In genomic region chr19:2807379-2808128, GRCh38 we compare ENCODE assay signal across 23 cellular contexts. TPM values are rescaled to one million over a fixed set of nuclear protein-coding genes. Genes with fewer than 3 reads are reported as not detected.
DNase-seq lines count a peak whose midpoint lies in the region; ATAC-seq, FAIRE-seq and TF ChIP-seq lines count a peak whose summit lies in the region.
"Had no signal": no experiment of that assay in that cellular context is flagged by ENCODE, and none has a peak within 500 bp of the region (broad histone marks: within the 10 kb centered on the region; RNA-seq: fewer than 3 reads in every experiment).

No MANE protein-coding gene starts in this region.

- 95 to 97% (median 96%) methylated on average over 39 to 56 of the region's 56 CpGs for WGBS in heart left ventricle, 4 donors
- 97% methylated on average over 46 of the region's 56 CpGs for whole genome bisulfite sequencing in K562 (ENCODE audit: insufficient coverage, low coverage, missing lambda C conversion rate)

- peak in 3 of 5 donors; percentile 6 to 56 (median 20) for DNase-seq in heart left ventricle
- no peak for DNase-seq in left cardiac atrium
- peak; percentile 24 for DNase-seq in GM12891 (ENCODE audit: insufficient read length, low spot score)
- DNase-seq in K562 (ENCODE audit: extremely low read depth in 1 of 4, low spot score in 3 of 4) = no peak
- DNase-seq in osteoblast (ENCODE audit: insufficient read length, low spot score, missing footprints) = peak; percentile 89
- no peak for DNase-seq in SHP77 (lab: John Stamatoyannopoulos, UW)
- DNase-seq: CD4-positive, alpha-beta memory T cell; DMS153; HFFc6; KBM-7; NCI-H1105; NCI-H2081; NCI-H2171; NCI-H524 treated with DMSO at 0.1 percent for 48 hours; NCI-H82 had no signal

- H3K9me3 ChIP-seq in heart left ventricle = no peaks in the 10 kb centered on the region
- no peaks in the 10 kb centered on the region for H3K9me3 ChIP-seq in K562 (replicated peaks; ENCODE audit: control insufficient read depth, insufficient read depth, low read depth, low read length)
- no peaks in the 10 kb centered on the region for H3K9me3 ChIP-seq in osteoblast (ENCODE audit: low read depth, low read length)
- H3K9me3 ChIP-seq: Peyer's patch had no signal

- H3K4me1 ChIP-seq in heart left ventricle (peaks cover 0 to under 1% (median 0%) of the 10 kb centered on the region in 12 donors), K562 (replicated peaks in 1 of 2; ENCODE audit: control insufficient read depth in 2 of 2, insufficient read depth in 2 of 2, low read length in 2 of 2) (peaks cover 0 to 15% of the 10 kb centered on the region in 2 experiments; a peak in 2 of 5 replicates), osteoblast (ENCODE audit: insufficient read depth, low read length) (no peaks in the 10 kb centered on the region)

- H3K9ac ChIP-seq in K562 (ENCODE audit: insufficient read depth in 1 of 2, low read depth in 2 of 2, low read length in 2 of 2) = no peak overlapping the region

- TF ChIP-seq CTCF in heart left ventricle (IDR thresholded peaks at IDR 0.05) = no peak
- no peak for TF ChIP-seq CTCF in K562 (IDR thresholded peaks at IDR 0.05 in 2 of 3, conservative IDR thresholded peaks at IDR 0.05 in 1 of 3; ENCODE audit: insufficient read depth in 2 of 3, low read depth in 1 of 3, low read length in 3 of 3)
- TF ChIP-seq CTCF in osteoblast (IDR thresholded peaks at IDR 0.05; ENCODE audit: extremely low read depth, low read depth, low read length) = no peak

- CTCF ChIA-PET in K562 (lab: Yijun Ruan, JAX; ENCODE audit: low intra/inter-chr PET ratio) = no interaction called here

- no peaks in the 10 kb centered on the region for H3K27me3 ChIP-seq in heart left ventricle
- no peaks in the 10 kb centered on the region for H3K27me3 ChIP-seq in K562 (ENCODE audit: control insufficient read depth in 2 of 2, insufficient read depth in 2 of 2, low read length in 2 of 2)
- no peaks in the 10 kb centered on the region for H3K27me3 ChIP-seq in osteoblast (ENCODE audit: insufficient read depth, low read length)
- H3K27me3 ChIP-seq: Peyer's patch had no signal

- TF ChIP-seq RAD21 in K562 (CRISPR knock-in tag; conservative IDR thresholded peaks at IDR 0.05 in 1 of 2, IDR thresholded peaks at IDR 0.05 in 1 of 2) = no peak

- H4K20me1 ChIP-seq in K562 (replicated peaks; ENCODE audit: control insufficient read depth, insufficient read depth, low read length) (no peaks in the 10 kb centered on the region), osteoblast (ENCODE audit: insufficient read depth, low read length) (no peaks in the 10 kb centered on the region)

- TF ChIP-seq POLR2A in heart left ventricle (IDR thresholded peaks at IDR 0.05) (no peak), GM12891 (IDR thresholded peaks at IDR 0.05; ENCODE audit: low read depth, low read length) (no peak), K562 (conservative IDR thresholded peaks at IDR 0.05) (no peak)

- POLR2A ChIA-PET in K562 (lab: Yijun Ruan, JAX) = no interaction called here

- H3K79me2 ChIP-seq in K562 (ENCODE audit: control insufficient read depth, insufficient read depth, low read length) (no peaks in the 10 kb centered on the region), osteoblast (ENCODE audit: insufficient read depth, low read length) (no peaks in the 10 kb centered on the region)

- no peak overlapping the region for H3K4me3 ChIP-seq in heart left ventricle
- H3K4me3 ChIP-seq in K562 = no peak overlapping the region
- H3K4me3 ChIP-seq in osteoblast (ENCODE audit: insufficient read depth, low read length) = no peak overlapping the region
- H3K4me3 ChIP-seq: Peyer's patch had no signal

- H3K4me2 ChIP-seq in K562 (ENCODE audit: insufficient read depth, low read length) (no peak overlapping the region), osteoblast (ENCODE audit: insufficient read depth, low read length) (no peak overlapping the region)

- in situ Hi-C loops in K562 (cut with MboI) = no loop called here

- FAIRE-seq in GM12891 (lab: Jason Lieb, UNC) (no peak), K562 (lab: Jason Lieb, UNC) (no peak)
- FAIRE-seq: A204.1, G401.6, GM19239, H54 had no signal

- H2AFZ ChIP-seq in K562 (ENCODE audit: low read depth, low read length) (no peak overlapping the region), osteoblast (ENCODE audit: low read length) (no peak overlapping the region)

- TSS peak; percentile 34 for BruUV-seq in K562 (replicated peaks; lab: Mats Ljungman, UMichigan)

- ATAC-seq in heart left ventricle (no peak), left cardiac atrium (no peak), K562 (no peak), HG02571 (IDR thresholded peaks at IDR 0.05; ENCODE audit: unreplicated experiment) (no peak), GM21367 (IDR thresholded peaks at IDR 0.05; ENCODE audit: unreplicated experiment) (no peak)

- no peak overlapping the region for H3K27ac ChIP-seq in heart left ventricle
- H3K27ac ChIP-seq in K562 (ENCODE audit: extremely low read depth, low read depth, low read length) = no peak overlapping the region
- H3K27ac ChIP-seq in osteoblast (ENCODE audit: low read depth, low read length) = no peak overlapping the region
- H3K27ac ChIP-seq: Peyer's patch had no signal

- H3K36me3 ChIP-seq in heart left ventricle (peaks cover 0 to 67% (median 38%) of the 10 kb centered on the region in 9 donors), K562 (ENCODE audit: control insufficient read depth, insufficient read depth, low read length) (peaks cover 94% of the 10 kb centered on the region; the same call in 2 of the 3 replicates), osteoblast (ENCODE audit: insufficient read depth, low read length) (peaks cover 34% of the 10 kb centered on the region)

- H3K9me1 ChIP-seq in K562 (ENCODE audit: control insufficient read depth, insufficient read depth, low read length) = no peaks in the 10 kb centered on the region

- intact Hi-C loops in heart left ventricle (cut with DNase I) (no loop called here), left cardiac atrium (cut with DNase I) (no loop called here), K562 (cut with micrococcal nuclease) (no loop called here)

- no peak for TF ChIP-seq EP300 in K562 (IDR thresholded peaks at IDR 0.05; ENCODE audit: low read length)

RNA-seq across cellular contexts. Expression of gene ZNF554, which starts 12.1 kb away (rescaled TPM):
- total RNA-seq in heart left ventricle (1 to 10 TPM; 2.7 to 6.1 (median 4.6) TPM), left cardiac atrium (1 to 10 TPM; 4.1 to 4.8 TPM), K562 (2014; rRNA removed) (1.2 and 1.5 TPM in 2 replicates), K562 (2014; rRNA removed; fragmentation: Illumina TruSeq; extraction: Trizol) (1.0 and 1.4 TPM in 2 replicates), K562 (2015; rRNA removed; fragmentation: Illumina TruSeq; extraction: Trizol) (1.1 and 1.3 TPM in 2 replicates), K562 (2021) (1.3 and 1.8 TPM in 2 replicates), osteoblast (5.6 and 5.8 TPM in 2 replicates)
- polyA plus RNA-seq in heart left ventricle (1 to 10 TPM; 1.4 to 4.3 TPM), K562 (2011; rRNA removed) (1.3 and 1.5 TPM in 2 replicates), K562 (2014; fragmentation: Illumina TruSeq; extraction: Trizol) (0.89 and 1.0 TPM in 2 replicates), K562 (2014; fragmentation: Nextera tagmentation; extraction: Ambion mirVana) (under 1 TPM; 0.07 to 0.31 TPM), K562 (2014; rRNA removed) (1.1 and 1.4 TPM in 2 replicates)
- 0.85 TPM for polyA plus RNA-seq in GM12891 (2012; ENCODE audit: low read depth, missing spikeins)
- 3.7 and 5.4 TPM in 2 replicates for total RNA-seq in K562 (2011; cell fraction: chromatin; rRNA removed; ENCODE audit: low replicate concordance)
- 2.8 and 2.9 TPM in 2 replicates for total RNA-seq in K562 (2011; cell fraction: nucleolus; rRNA removed)
- total RNA-seq in K562 (2011; cell fraction: nucleoplasm; rRNA removed) = 3.2 and 4.7 TPM in 2 replicates
- 0.78 and 1.0 TPM in 2 replicates for polyA plus RNA-seq in K562 (2011; cell fraction: cytosol; rRNA removed)
- 1.5 and 2.0 TPM in 2 replicates for polyA plus RNA-seq in K562 (2011; cell fraction: nucleus; rRNA removed)
- 0.64 and 1.4 TPM in 2 replicates for polyA plus RNA-seq in K562 (2012)
- 2.5 and 3.2 TPM in 2 replicates for polyA minus RNA-seq in K562 (2011; rRNA and poly(A)+ RNA removed)
- 0.64 and 1.5 TPM in 2 replicates for polyA minus RNA-seq in K562 (2011; cell fraction: cytosol; rRNA and poly(A)+ RNA removed)
- polyA minus RNA-seq in K562 (2011; cell fraction: nucleus; rRNA and poly(A)+ RNA removed) = 0.81 and 1.3 TPM in 2 replicates

RNA-seq across cellular contexts. Expression of gene THOP1, which starts 22.3 kb away (rescaled TPM):
- total RNA-seq in heart left ventricle = 10 to 100 TPM; 36.8 to 78.7 (median 43.9) TPM
- 100 to 1,000 TPM in 1 of 2 donors, 10 to 100 TPM in 1; 75.5 to 114 TPM for polyA plus RNA-seq in heart left ventricle
- total RNA-seq in left cardiac atrium = 10 to 100 TPM; 48.4 to 74.5 TPM
- polyA plus RNA-seq in GM12891 (2012; ENCODE audit: low read depth, missing spikeins) = 146 TPM
- 161 and 433 TPM in 2 replicates for total RNA-seq in K562 (2011; cell fraction: chromatin; rRNA removed; ENCODE audit: low replicate concordance)
- 163 and 178 TPM in 2 replicates for total RNA-seq in K562 (2011; cell fraction: nucleolus; rRNA removed)
- total RNA-seq in K562 (2011; cell fraction: nucleoplasm; rRNA removed) = 128 and 148 TPM in 2 replicates
- 255 and 325 TPM in 2 replicates for total RNA-seq in K562 (2014; rRNA removed)
- total RNA-seq in K562 (2014; rRNA removed; fragmentation: Illumina TruSeq; extraction: Trizol) = 43.6 and 58.2 TPM in 2 replicates
- total RNA-seq in K562 (2015; rRNA removed; fragmentation: Illumina TruSeq; extraction: Trizol) = 97.6 and 106 TPM in 2 replicates
- 193 and 203 TPM in 2 replicates for total RNA-seq in K562 (2021)
- polyA plus RNA-seq in K562 (2011; rRNA removed) = 96.1 and 122 TPM in 2 replicates
- 93.4 and 185 TPM in 2 replicates for polyA plus RNA-seq in K562 (2011; cell fraction: cytosol; rRNA removed)
- polyA plus RNA-seq in K562 (2011; cell fraction: nucleus; rRNA removed) = 299 and 377 TPM in 2 replicates
- polyA plus RNA-seq in K562 (2012) = 128 and 152 TPM in 2 replicates
- polyA plus RNA-seq in K562 (2014; fragmentation: Illumina TruSeq; extraction: Trizol) = 77.3 and 106 TPM in 2 replicates
- 1 to 10 TPM; 1.3 to 2.0 TPM for polyA plus RNA-seq in K562 (2014; fragmentation: Nextera tagmentation; extraction: Ambion mirVana)
- 174 and 181 TPM in 2 replicates for polyA plus RNA-seq in K562 (2014; rRNA removed)
- polyA minus RNA-seq in K562 (2011; rRNA and poly(A)+ RNA removed) = 65.6 and 91.6 TPM in 2 replicates
- polyA minus RNA-seq in K562 (2011; cell fraction: cytosol; rRNA and poly(A)+ RNA removed) = 90.0 and 90.6 TPM in 2 replicates
- polyA minus RNA-seq in K562 (2011; cell fraction: nucleus; rRNA and poly(A)+ RNA removed) = 35.1 and 68.2 TPM in 2 replicates
- total RNA-seq in osteoblast = 45.6 and 49.5 TPM in 2 replicates

RNA-seq across cellular contexts. Expression of gene SGTA, which starts 24.5 kb away (rescaled TPM):
- 10 to 100 TPM; 47.4 to 76.8 (median 62.4) TPM for total RNA-seq in heart left ventricle
- 100 to 1,000 TPM in 1 of 2 donors, 10 to 100 TPM in 1; 79.9 to 125 TPM for polyA plus RNA-seq in heart left ventricle
- 10 to 100 TPM; 52.5 to 88.1 TPM for total RNA-seq in left cardiac atrium
- 46.3 TPM for polyA plus RNA-seq in GM12891 (2012; ENCODE audit: low read depth, missing spikeins)
- total RNA-seq in K562 (2011; cell fraction: chromatin; rRNA removed; ENCODE audit: low replicate concordance) = 53.5 and 114 TPM in 2 replicates
- total RNA-seq in K562 (2011; cell fraction: nucleolus; rRNA removed) = 73.2 and 78.7 TPM in 2 replicates
- total RNA-seq in K562 (2011; cell fraction: nucleoplasm; rRNA removed) = 57.0 and 59.8 TPM in 2 replicates
- 73.2 and 106 TPM in 2 replicates for total RNA-seq in K562 (2014; rRNA removed)
- 16.2 and 18.1 TPM in 2 replicates for total RNA-seq in K562 (2014; rRNA removed; fragmentation: Illumina TruSeq; extraction: Trizol)
- 49.9 and 50.8 TPM in 2 replicates for total RNA-seq in K562 (2015; rRNA removed; fragmentation: Illumina TruSeq; extraction: Trizol)
- total RNA-seq in K562 (2021) = 106 and 110 TPM in 2 replicates
- polyA plus RNA-seq in K562 (2011; rRNA removed) = 44.5 and 67.3 TPM in 2 replicates
- 73.0 and 146 TPM in 2 replicates for polyA plus RNA-seq in K562 (2011; cell fraction: cytosol; rRNA removed)
- 65.8 and 104 TPM in 2 replicates for polyA plus RNA-seq in K562 (2011; cell fraction: nucleus; rRNA removed)
- 77.3 and 87.1 TPM in 2 replicates for polyA plus RNA-seq in K562 (2012)
- 72.3 and 101 TPM in 2 replicates for polyA plus RNA-seq in K562 (2014; fragmentation: Illumina TruSeq; extraction: Trizol)
- polyA plus RNA-seq in K562 (2014; fragmentation: Nextera tagmentation; extraction: Ambion mirVana) = 1 to 10 TPM; 1.4 to 4.8 TPM
- 87.3 and 89.9 TPM in 2 replicates for polyA plus RNA-seq in K562 (2014; rRNA removed)
- 10.3 and 19.1 TPM in 2 replicates for polyA minus RNA-seq in K562 (2011; rRNA and poly(A)+ RNA removed)
- 38.4 and 40.7 TPM in 2 replicates for polyA minus RNA-seq in K562 (2011; cell fraction: cytosol; rRNA and poly(A)+ RNA removed)
- polyA minus RNA-seq in K562 (2011; cell fraction: nucleus; rRNA and poly(A)+ RNA removed) = 17.5 and 20.0 TPM in 2 replicates
- total RNA-seq in osteoblast = 35.9 and 38.7 TPM in 2 replicates

RNA-seq across cellular contexts. Expression of gene ZNF555, which starts 33.7 kb away (rescaled TPM):
- total RNA-seq in heart left ventricle (10 to 100 TPM in 1 of 9 donors, 1 to 10 TPM in 8; 5.9 to 11.5 (median 8.2) TPM), left cardiac atrium (10 to 100 TPM in 1 of 2 donors, 1 to 10 TPM in 1; 6.7 to 10.7 TPM), K562 (2014; rRNA removed) (2.0 TPM in 2 replicates), K562 (2014; rRNA removed; fragmentation: Illumina TruSeq; extraction: Trizol) (6.0 and 6.8 TPM in 2 replicates), K562 (2015; rRNA removed; fragmentation: Illumina TruSeq; extraction: Trizol) (3.2 and 3.6 TPM in 2 replicates), K562 (2021) (4.0 and 5.4 TPM in 2 replicates), osteoblast (6.2 and 8.0 TPM in 2 replicates)
- polyA plus RNA-seq in heart left ventricle (1 to 10 TPM; 2.7 to 3.8 TPM), K562 (2011; rRNA removed) (6.7 and 7.5 TPM in 2 replicates), K562 (2014; fragmentation: Illumina TruSeq; extraction: Trizol) (4.6 and 5.4 TPM in 2 replicates), K562 (2014; fragmentation: Nextera tagmentation; extraction: Ambion mirVana) (1 to 10 TPM; 4.4 to 6.1 TPM), K562 (2014; rRNA removed) (3.0 and 3.4 TPM in 2 replicates)
- polyA plus RNA-seq in GM12891 (2012; ENCODE audit: low read depth, missing spikeins) = 0.63 TPM
- 9.7 and 21.8 TPM in 2 replicates for total RNA-seq in K562 (2011; cell fraction: chromatin; rRNA removed; ENCODE audit: low replicate concordance)
- total RNA-seq in K562 (2011; cell fraction: nucleolus; rRNA removed) = 3.2 and 3.6 TPM in 2 replicates
- total RNA-seq in K562 (2011; cell fraction: nucleoplasm; rRNA removed) = 4.7 and 5.1 TPM in 2 replicates
- polyA plus RNA-seq in K562 (2011; cell fraction: cytosol; rRNA removed) = 1.5 and 3.4 TPM in 2 replicates
- 3.6 and 6.2 TPM in 2 replicates for polyA plus RNA-seq in K562 (2011; cell fraction: nucleus; rRNA removed)
- 2.5 and 3.1 TPM in 2 replicates for polyA plus RNA-seq in K562 (2012)
- polyA minus RNA-seq in K562 (2011; rRNA and poly(A)+ RNA removed) = 15.0 and 23.3 TPM in 2 replicates
- 3.5 and 4.8 TPM in 2 replicates for polyA minus RNA-seq in K562 (2011; cell fraction: cytosol; rRNA and poly(A)+ RNA removed)
- 1.6 and 6.4 TPM in 2 replicates for polyA minus RNA-seq in K562 (2011; cell fraction: nucleus; rRNA and poly(A)+ RNA removed)

RNA-seq across cellular contexts. Expression of gene ZNF556, which starts 59.6 kb away (rescaled TPM):
- total RNA-seq in heart left ventricle (under 1 TPM in 2 of 9 donors, not detected in 7; 0.16 to 0.20 TPM), left cardiac atrium (not detected), K562 (2014; rRNA removed) (0.12 and 0.36 TPM in 2 replicates), K562 (2014; rRNA removed; fragmentation: Illumina TruSeq; extraction: Trizol) (0.03 and 0.33 TPM in 2 replicates), K562 (2015; rRNA removed; fragmentation: Illumina TruSeq; extraction: Trizol) (0.11 TPM in 1 of 2 replicates, not detected in the other), K562 (2021) (0.11 TPM in 1 of 2 replicates, not detected in the other), osteoblast (not detected in 2 replicates)
- polyA plus RNA-seq in heart left ventricle (not detected), K562 (2011; rRNA removed) (not detected in 2 replicates), K562 (2014; fragmentation: Illumina TruSeq; extraction: Trizol) (0.01 and 0.06 TPM in 2 replicates), K562 (2014; fragmentation: Nextera tagmentation; extraction: Ambion mirVana) (under 1 TPM; 0.01 to 0.10 TPM), K562 (2014; rRNA removed) (0.08 and 0.09 TPM in 2 replicates)
- not detected for polyA plus RNA-seq in GM12891 (2012; ENCODE audit: low read depth, missing spikeins)
- total RNA-seq in K562 (2011; cell fraction: chromatin; rRNA removed; ENCODE audit: low replicate concordance) = not detected in 2 replicates
- total RNA-seq in K562 (2011; cell fraction: nucleolus; rRNA removed) = not detected in 2 replicates
- total RNA-seq in K562 (2011; cell fraction: nucleoplasm; rRNA removed) = 0.08 TPM in 1 of 2 replicates, not detected in the other
- not detected in 2 replicates for polyA plus RNA-seq in K562 (2011; cell fraction: cytosol; rRNA removed)
- polyA plus RNA-seq in K562 (2011; cell fraction: nucleus; rRNA removed) = not detected in 2 replicates
- polyA plus RNA-seq in K562 (2012) = 0.03 and 0.04 TPM in 2 replicates
- 0.07 TPM in 1 of 2 replicates, not detected in the other for polyA minus RNA-seq in K562 (2011; rRNA and poly(A)+ RNA removed)
- polyA minus RNA-seq in K562 (2011; cell fraction: cytosol; rRNA and poly(A)+ RNA removed) = not detected in 2 replicates
- not detected in 2 replicates for polyA minus RNA-seq in K562 (2011; cell fraction: nucleus; rRNA and poly(A)+ RNA removed)
- total RNA-seq: B cell; CD4-positive, alpha-beta memory T cell; HFFc6; Peyer's patch had no signal
- polyA plus RNA-seq: CD4-positive, alpha-beta memory T cell had no signal

Comparison
In these comparisons a context has a peak if more than half of its experiments do, and no peak if none do; other contexts are left out.
1. DNase-seq: peak in heart left ventricle (3 of 5), GM12891 (single experiment) and osteoblast (single experiment); none in left cardiac atrium (single experiment), K562 (0 of 4) and SHP77 (0 of 2).